22 cellular contexts compared by ENCODE assay signal in genomic region chr10:49750546-49750945, GRCh38. TPM values are rescaled to one million over a fixed set of nuclear protein-coding genes. Genes with fewer than 3 reads are reported as not detected.
DNase-seq lines count a peak whose midpoint lies in the region; FAIRE-seq and TF ChIP-seq lines count a peak whose summit lies in the region.
"Had no signal": no experiment of that assay in that cellular context is flagged by ENCODE, and none has a peak within 500 bp of the region (broad histone marks: within the 10 kb centered on the region; RNA-seq: fewer than 3 reads in every experiment).

No MANE protein-coding gene starts in this region.

- no peak overlapping the region for H3K4me3 Mint-ChIP-seq in astrocyte (ENCODE audit: unreplicated experiment)
- no peak overlapping the region for H3K4me3 Mint-ChIP-seq in neural progenitor cell
- H3K4me3 Mint-ChIP-seq in immature natural killer cell, result no peak overlapping the region
- H3K4me3 Mint-ChIP-seq: CD4-positive, CD25-positive, alpha-beta regulatory T cell; GM23338; HFFc6; IgD-negative memory B cell had no signal

- no peaks in the 10 kb centered on the region for H4K20me1 ChIP-seq in astrocyte (ENCODE audit: insufficient read depth, low read length)
- no peaks in the 10 kb centered on the region for H4K20me1 ChIP-seq in neural progenitor cell (ENCODE audit: low read depth)

- peaks cover 19% of the 10 kb centered on the region for H3K27me3 Mint-ChIP-seq in astrocyte (ENCODE audit: low read depth, unreplicated experiment)
- peaks cover 2% of the 10 kb centered on the region for H3K27me3 Mint-ChIP-seq in neural progenitor cell (ENCODE audit: insufficient read depth, low read depth)
- H3K27me3 Mint-ChIP-seq in immature natural killer cell (ENCODE audit: low read depth in 3 of 3), result peaks cover 0 to 4% (median 3%) of the 10 kb centered on the region in 3 donors
- H3K27me3 Mint-ChIP-seq: CD4-positive, CD25-positive, alpha-beta regulatory T cell had no signal

- TF ChIP-seq CTCF in astrocyte (IDR thresholded peaks at IDR 0.05; ENCODE audit: insufficient read depth, low read depth, low read length) (no peak), neural progenitor cell (IDR thresholded peaks at IDR 0.05) (no peak)

- H3K4me1 ChIP-seq in astrocyte (ENCODE audit: insufficient read depth, low read length), result no peaks in the 10 kb centered on the region
- H3K4me1 ChIP-seq in neural progenitor cell, result no peaks in the 10 kb centered on the region
- H3K4me1 ChIP-seq: HAP-1, SJCRH30 had no signal

- H3K36me3 Mint-ChIP-seq in astrocyte (ENCODE audit: low read depth, unreplicated experiment) (no peaks in the 10 kb centered on the region), neural progenitor cell (no peaks in the 10 kb centered on the region), immature natural killer cell (no peaks in the 10 kb centered on the region)
- H3K36me3 Mint-ChIP-seq: CD4-positive, CD25-positive, alpha-beta regulatory T cell had no signal

- H3K27ac ChIP-seq in astrocyte (ENCODE audit: low read depth, low read length) (no peak overlapping the region), neural progenitor cell (no peak overlapping the region)
- H3K27ac ChIP-seq: KMS-11, PC-9, SJCRH30 had no signal

- no peak for TF ChIP-seq POLR2A in GM12892 (IDR thresholded peaks at IDR 0.05; ENCODE audit: low read depth, low read length)

- no peaks in the 10 kb centered on the region for H3K79me2 ChIP-seq in astrocyte (ENCODE audit: insufficient read depth, low read length)
- no peaks in the 10 kb centered on the region for H3K79me2 ChIP-seq in neural progenitor cell (ENCODE audit: low read depth)

- H3F3A ChIP-seq in neural progenitor cell (ENCODE audit: low read depth), result no peaks in the 10 kb centered on the region

- H3K4me3 ChIP-seq in astrocyte (ENCODE audit: insufficient read depth, low read depth, low read length), result no peak overlapping the region
- H3K4me3 ChIP-seq in neural progenitor cell, result no peak overlapping the region
- H3K4me3 ChIP-seq: GM23338, HAP-1, PC-9, SJCRH30 had no signal

- H3K27me3 ChIP-seq in astrocyte (ENCODE audit: insufficient read depth, low read length) (no peaks in the 10 kb centered on the region), neural progenitor cell (no peaks in the 10 kb centered on the region)
- H3K27me3 ChIP-seq: SJCRH30 had no signal

- FAIRE-seq in GM12892 (lab: Jason Lieb, UNC) (no peak), astrocyte (lab: Jason Lieb, UNC) (no peak)

- H3K9me3 ChIP-seq in astrocyte (ENCODE audit: insufficient read depth, low read depth, low read length) (no peaks in the 10 kb centered on the region), neural progenitor cell (ENCODE audit: low read depth) (no peaks in the 10 kb centered on the region)
- H3K9me3 ChIP-seq: HAP-1, SJCRH30 had no signal

- H3K4me1 Mint-ChIP-seq in astrocyte (ENCODE audit: low read depth, unreplicated experiment), result peaks cover 3% of the 10 kb centered on the region
- peaks cover 10% of the 10 kb centered on the region for H3K4me1 Mint-ChIP-seq in neural progenitor cell
- H3K4me1 Mint-ChIP-seq in immature natural killer cell, result no peaks in the 10 kb centered on the region
- H3K4me1 Mint-ChIP-seq: CD4-positive, CD25-positive, alpha-beta regulatory T cell; GM23338; IgD-negative memory B cell had no signal

- no peak overlapping the region for H3K9ac ChIP-seq in astrocyte (ENCODE audit: low read length)
- no peak overlapping the region for H3K9ac ChIP-seq in neural progenitor cell
- H3K9ac ChIP-seq: KMS-11 had no signal

- H2AFZ ChIP-seq in astrocyte (ENCODE audit: low read depth, low read length) (no peak overlapping the region), neural progenitor cell (replicated peaks) (no peak overlapping the region)
- H2AFZ ChIP-seq: GM23338, PC-9 had no signal

- H3K4me2 ChIP-seq in astrocyte (ENCODE audit: low read length), result no peak overlapping the region
- no peak overlapping the region for H3K4me2 ChIP-seq in neural progenitor cell
- H3K4me2 ChIP-seq: GM23338, KMS-11, PC-9 had no signal

- H3K36me3 ChIP-seq in astrocyte (ENCODE audit: insufficient read depth, low read length), result no peaks in the 10 kb centered on the region
- H3K36me3 ChIP-seq in neural progenitor cell, result no peaks in the 10 kb centered on the region
- H3K36me3 ChIP-seq: SJCRH30 had no signal

- DNase-seq in GM12892 (ENCODE audit: insufficient read length) (peak; percentile 10), astrocyte (ENCODE audit: low read depth) (no peak), neural progenitor cell (ENCODE audit: low spot score) (no peak), HPDE6-E6E7 (ENCODE audit: extremely low spot score) (no peak), medulla oblongata (ENCODE audit: extremely low spot score) (no peak), immature natural killer cell (no peak)
- DNase-seq in activated naive CD4-positive, alpha-beta T cell (lab: John Stamatoyannopoulos, UW), result no peak
- DNase-seq: CD4-positive, CD25-positive, alpha-beta regulatory T cell; HFFc6; MM.1S; NCI-H1417; NCI-H1694; NCI-H2081; NCI-H2227 treated with DMSO at 0.1 percent for 48 hours; NCI-H526 treated with DMSO at 0.1 percent for 48 hours; PC-9; SJCRH30 had no signal

- H3K9me3 Mint-ChIP-seq in astrocyte (ENCODE audit: unreplicated experiment) (peaks cover 2% of the 10 kb centered on the region), neural progenitor cell (no peaks in the 10 kb centered on the region), immature natural killer cell (no peaks in the 10 kb centered on the region)
- H3K9me3 Mint-ChIP-seq: HFFc6, IgD-negative memory B cell had no signal

- H3K27ac Mint-ChIP-seq in astrocyte (ENCODE audit: unreplicated experiment) (peak overlapping the region; percentile 18), neural progenitor cell (peak overlapping the region; percentile 80), immature natural killer cell (no peak overlapping the region)
- H3K27ac Mint-ChIP-seq: CD4-positive, CD25-positive, alpha-beta regulatory T cell; GM23338; HFFc6; IgD-negative memory B cell had no signal

RNA-seq across cellular contexts. Expression of gene OGDHL, which starts 11.6 kb away (rescaled TPM):
- 0.30 TPM for polyA plus RNA-seq in GM12892 (2012; ENCODE audit: missing spikeins)
- 1.2 and 1.9 TPM in 2 replicates for total RNA-seq in astrocyte
- total RNA-seq in neural progenitor cell (ENCODE audit: low replicate concordance), result 0.34 and 0.56 TPM in 2 replicates
- not detected for polyA plus RNA-seq in immature natural killer cell
- total RNA-seq: CD4-positive, CD25-positive, alpha-beta regulatory T cell; PC-9; RPMI7951 had no signal
- polyA plus RNA-seq: CD4-positive, CD25-positive, alpha-beta regulatory T cell; IgD-negative memory B cell had no signal

Comparison
In these comparisons a context has a peak if more than half of its experiments do, and no peak if none do; other contexts are left out.
1. H3K27ac Mint-ChIP-seq: peak in astrocyte (single experiment) and neural progenitor cell (single experiment); none in immature natural killer cell (0 of 6).